ENCODE assay signal across 15 cellular contexts in genomic region chr13:110464547-110465343, GRCh38.
"Had no signal": no experiment of that assay in that cellular context is flagged by ENCODE, and none has a peak within 500 bp of the region (broad histone marks: within the 10 kb centered on the region; RNA-seq: fewer than 3 reads in every experiment).

No MANE protein-coding gene starts in this region.

- H3K36me3 Mint-ChIP-seq: naive thymus-derived CD8-positive, alpha-beta T cell had no signal

- H3K27me3 ChIP-seq: hepatocyte, right lobe of liver, testis had no signal

- H3K9me3 ChIP-seq: psoas muscle, right lobe of liver, SK-N-SH, testis had no signal

- ATAC-seq: activated CD4-positive, CD25-positive, alpha-beta regulatory T cell treated with anti-CD3 and anti-CD28 coated beads, Interleukin-2, amount 50 U/mL, for 24 hours; naive thymus-derived CD8-positive, alpha-beta T cell; psoas muscle had no signal

- DNase-seq: activated CD4-positive, alpha-beta T cell treated with anti-CD3 and anti-CD28 coated beads, Interleukin-2, amount 50 U/mL, for 48 hours; activated naive CD4-positive, alpha-beta T cell treated with Interleukin-2 at 50 U/mL for 16 hours; central memory CD4-positive, alpha-beta T cell; effector memory CD8-positive, alpha-beta T cell; naive thymus-derived CD8-positive, alpha-beta T cell; SK-N-SH; stimulated activated CD4-positive, alpha-beta T cell treated with anti-CD3 and anti-CD28 coated beads, Interleukin-12 subunit alpha, Interleukin-12 subunit beta, amount 100 ng/mL, for 4 hours; testis had no signal

- H3K27ac Mint-ChIP-seq: effector memory CD8-positive, alpha-beta T cell; stimulated activated naive CD8-positive, alpha-beta T cell treated with anti-CD3 and anti-CD28 coated beads, Interleukin-15, Interleukin-2, amounts not matched to agents 100 ng/mL and 50 ng/mL, for 24 hours; T-helper 1 cell treated with Interleukin-12 subunit alpha and Interleukin-12 subunit beta and Interleukin-4 antibody, amounts not matched to agents 30 μg/mL and 1 μg/mL, for 36 hours had no signal

- H3K27ac ChIP-seq: hepatocyte, psoas muscle, right lobe of liver, testis had no signal

- H3K4me3 ChIP-seq: coronary artery, hepatocyte, psoas muscle, right lobe of liver, testis had no signal

- H3K4me1 ChIP-seq: psoas muscle, testis had no signal

- H3K4me2 ChIP-seq: hepatocyte, SK-N-SH had no signal

- H3K36me3 ChIP-seq: right lobe of liver had no signal

- H3K4me3 Mint-ChIP-seq: effector memory CD8-positive, alpha-beta T cell; stimulated activated naive CD8-positive, alpha-beta T cell treated with anti-CD3 and anti-CD28 coated beads, Interleukin-15, Interleukin-2, amounts not matched to agents 100 ng/mL and 50 ng/mL, for 24 hours; T-helper 1 cell treated with Interleukin-12 subunit alpha and Interleukin-12 subunit beta and Interleukin-4 antibody, amounts not matched to agents 30 μg/mL and 1 μg/mL, for 36 hours had no signal

- H3K9me3 Mint-ChIP-seq: effector memory CD8-positive, alpha-beta T cell; naive thymus-derived CD8-positive, alpha-beta T cell; stimulated activated naive CD8-positive, alpha-beta T cell treated with anti-CD3 and anti-CD28 coated beads, Interleukin-15, Interleukin-2, amounts not matched to agents 100 ng/mL and 50 ng/mL, for 24 hours; T-helper 1 cell treated with Interleukin-12 subunit alpha and Interleukin-12 subunit beta and Interleukin-4 antibody, amounts not matched to agents 30 μg/mL and 1 μg/mL, for 36 hours had no signal

- H2AFZ ChIP-seq: hepatocyte had no signal

- H3K9ac ChIP-seq: SK-N-SH had no signal
